In the genomic region with DNA sequence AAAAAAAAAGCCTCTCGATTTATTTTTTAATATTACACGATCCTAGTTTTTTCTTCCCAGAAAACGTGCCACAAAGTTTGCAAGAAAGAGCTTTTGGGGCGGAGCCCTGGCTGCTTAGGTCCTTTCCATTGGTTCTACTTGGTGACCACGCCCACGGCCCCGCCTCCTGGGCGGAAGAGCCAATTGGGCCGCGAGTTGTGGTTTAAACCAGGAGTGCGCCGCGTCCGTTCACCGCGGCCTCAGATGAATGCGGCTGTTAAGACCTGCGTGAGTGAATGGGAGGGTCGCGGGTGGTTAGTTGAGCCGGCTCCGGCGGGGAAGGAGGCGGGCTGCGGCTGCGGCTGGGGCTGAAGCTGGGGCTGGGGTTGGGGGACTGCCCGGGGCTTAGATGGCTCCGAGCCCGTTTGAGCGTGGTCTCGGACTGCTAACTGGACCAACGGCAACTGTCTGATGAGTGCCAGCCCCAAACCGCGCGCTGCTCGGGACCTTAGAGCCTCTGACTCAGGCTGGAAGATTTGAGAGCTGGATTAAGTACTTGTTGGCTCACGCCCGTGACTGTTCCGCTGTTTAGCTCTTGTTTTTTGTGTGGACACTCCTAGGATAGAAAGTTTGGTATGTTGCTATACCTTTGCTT, we compare ENCODE assay signal across 1 cellular context.
A peak's percentile ranks its signal among the peaks of the same experiment; 100 is the strongest.
TF ChIP-seq lines count a peak whose summit lies in the region.

A gene (plus strand): TSS at position 231 of the 634 bp plus-strand sequence. CDS start 458 bp downstream, outside the sequence.

TF ChIP-seq in HepG2, 621 proteins besides CTCF, POLR2A, EP300 and RAD21 (continued from another document and continues in another):
- TF ChIP-seq MLLT10 (CRISPR knock-in tag; IDR thresholded peaks at IDR 0.05) = no peak
- no peak for TF ChIP-seq SIX4 (CRISPR knock-in tag; IDR thresholded peaks at IDR 0.05)
- TF ChIP-seq EZH2 (conservative IDR thresholded peaks at IDR 0.05; ENCODE audit: low read depth, low read length) = no peak
- TF ChIP-seq, protein P1, sequence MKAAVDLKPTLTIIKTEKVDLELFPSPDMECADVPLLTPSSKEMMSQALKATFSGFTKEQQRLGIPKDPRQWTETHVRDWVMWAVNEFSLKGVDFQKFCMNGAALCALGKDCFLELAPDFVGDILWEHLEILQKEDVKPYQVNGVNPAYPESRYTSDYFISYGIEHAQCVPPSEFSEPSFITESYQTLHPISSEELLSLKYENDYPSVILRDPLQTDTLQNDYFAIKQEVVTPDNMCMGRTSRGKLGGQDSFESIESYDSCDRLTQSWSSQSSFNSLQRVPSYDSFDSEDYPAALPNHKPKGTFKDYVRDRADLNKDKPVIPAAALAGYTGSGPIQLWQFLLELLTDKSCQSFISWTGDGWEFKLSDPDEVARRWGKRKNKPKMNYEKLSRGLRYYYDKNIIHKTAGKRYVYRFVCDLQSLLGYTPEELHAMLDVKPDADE (CRISPR knock-in tag; IDR thresholded peaks at IDR 0.05) = no peak
- peak; percentile 18 for TF ChIP-seq XRCC5 (optimal IDR thresholded peaks at IDR 0.05; ENCODE audit: low read length)
- TF ChIP-seq, protein P2, sequence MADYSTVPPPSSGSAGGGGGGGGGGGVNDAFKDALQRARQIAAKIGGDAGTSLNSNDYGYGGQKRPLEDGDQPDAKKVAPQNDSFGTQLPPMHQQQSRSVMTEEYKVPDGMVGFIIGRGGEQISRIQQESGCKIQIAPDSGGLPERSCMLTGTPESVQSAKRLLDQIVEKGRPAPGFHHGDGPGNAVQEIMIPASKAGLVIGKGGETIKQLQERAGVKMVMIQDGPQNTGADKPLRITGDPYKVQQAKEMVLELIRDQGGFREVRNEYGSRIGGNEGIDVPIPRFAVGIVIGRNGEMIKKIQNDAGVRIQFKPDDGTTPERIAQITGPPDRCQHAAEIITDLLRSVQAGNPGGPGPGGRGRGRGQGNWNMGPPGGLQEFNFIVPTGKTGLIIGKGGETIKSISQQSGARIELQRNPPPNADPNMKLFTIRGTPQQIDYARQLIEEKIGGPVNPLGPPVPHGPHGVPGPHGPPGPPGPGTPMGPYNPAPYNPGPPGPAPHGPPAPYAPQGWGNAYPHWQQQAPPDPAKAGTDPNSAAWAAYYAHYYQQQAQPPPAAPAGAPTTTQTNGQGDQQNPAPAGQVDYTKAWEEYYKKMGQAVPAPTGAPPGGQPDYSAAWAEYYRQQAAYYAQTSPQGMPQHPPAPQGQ (CRISPR knock-in tag; IDR thresholded peaks at IDR 0.05; ENCODE audit: borderline replicate concordance) = no peak
- TF ChIP-seq SP140L (CRISPR knock-in tag; IDR thresholded peaks at IDR 0.05; ENCODE audit: borderline replicate concordance) = no peak
- TF ChIP-seq, protein P3, sequence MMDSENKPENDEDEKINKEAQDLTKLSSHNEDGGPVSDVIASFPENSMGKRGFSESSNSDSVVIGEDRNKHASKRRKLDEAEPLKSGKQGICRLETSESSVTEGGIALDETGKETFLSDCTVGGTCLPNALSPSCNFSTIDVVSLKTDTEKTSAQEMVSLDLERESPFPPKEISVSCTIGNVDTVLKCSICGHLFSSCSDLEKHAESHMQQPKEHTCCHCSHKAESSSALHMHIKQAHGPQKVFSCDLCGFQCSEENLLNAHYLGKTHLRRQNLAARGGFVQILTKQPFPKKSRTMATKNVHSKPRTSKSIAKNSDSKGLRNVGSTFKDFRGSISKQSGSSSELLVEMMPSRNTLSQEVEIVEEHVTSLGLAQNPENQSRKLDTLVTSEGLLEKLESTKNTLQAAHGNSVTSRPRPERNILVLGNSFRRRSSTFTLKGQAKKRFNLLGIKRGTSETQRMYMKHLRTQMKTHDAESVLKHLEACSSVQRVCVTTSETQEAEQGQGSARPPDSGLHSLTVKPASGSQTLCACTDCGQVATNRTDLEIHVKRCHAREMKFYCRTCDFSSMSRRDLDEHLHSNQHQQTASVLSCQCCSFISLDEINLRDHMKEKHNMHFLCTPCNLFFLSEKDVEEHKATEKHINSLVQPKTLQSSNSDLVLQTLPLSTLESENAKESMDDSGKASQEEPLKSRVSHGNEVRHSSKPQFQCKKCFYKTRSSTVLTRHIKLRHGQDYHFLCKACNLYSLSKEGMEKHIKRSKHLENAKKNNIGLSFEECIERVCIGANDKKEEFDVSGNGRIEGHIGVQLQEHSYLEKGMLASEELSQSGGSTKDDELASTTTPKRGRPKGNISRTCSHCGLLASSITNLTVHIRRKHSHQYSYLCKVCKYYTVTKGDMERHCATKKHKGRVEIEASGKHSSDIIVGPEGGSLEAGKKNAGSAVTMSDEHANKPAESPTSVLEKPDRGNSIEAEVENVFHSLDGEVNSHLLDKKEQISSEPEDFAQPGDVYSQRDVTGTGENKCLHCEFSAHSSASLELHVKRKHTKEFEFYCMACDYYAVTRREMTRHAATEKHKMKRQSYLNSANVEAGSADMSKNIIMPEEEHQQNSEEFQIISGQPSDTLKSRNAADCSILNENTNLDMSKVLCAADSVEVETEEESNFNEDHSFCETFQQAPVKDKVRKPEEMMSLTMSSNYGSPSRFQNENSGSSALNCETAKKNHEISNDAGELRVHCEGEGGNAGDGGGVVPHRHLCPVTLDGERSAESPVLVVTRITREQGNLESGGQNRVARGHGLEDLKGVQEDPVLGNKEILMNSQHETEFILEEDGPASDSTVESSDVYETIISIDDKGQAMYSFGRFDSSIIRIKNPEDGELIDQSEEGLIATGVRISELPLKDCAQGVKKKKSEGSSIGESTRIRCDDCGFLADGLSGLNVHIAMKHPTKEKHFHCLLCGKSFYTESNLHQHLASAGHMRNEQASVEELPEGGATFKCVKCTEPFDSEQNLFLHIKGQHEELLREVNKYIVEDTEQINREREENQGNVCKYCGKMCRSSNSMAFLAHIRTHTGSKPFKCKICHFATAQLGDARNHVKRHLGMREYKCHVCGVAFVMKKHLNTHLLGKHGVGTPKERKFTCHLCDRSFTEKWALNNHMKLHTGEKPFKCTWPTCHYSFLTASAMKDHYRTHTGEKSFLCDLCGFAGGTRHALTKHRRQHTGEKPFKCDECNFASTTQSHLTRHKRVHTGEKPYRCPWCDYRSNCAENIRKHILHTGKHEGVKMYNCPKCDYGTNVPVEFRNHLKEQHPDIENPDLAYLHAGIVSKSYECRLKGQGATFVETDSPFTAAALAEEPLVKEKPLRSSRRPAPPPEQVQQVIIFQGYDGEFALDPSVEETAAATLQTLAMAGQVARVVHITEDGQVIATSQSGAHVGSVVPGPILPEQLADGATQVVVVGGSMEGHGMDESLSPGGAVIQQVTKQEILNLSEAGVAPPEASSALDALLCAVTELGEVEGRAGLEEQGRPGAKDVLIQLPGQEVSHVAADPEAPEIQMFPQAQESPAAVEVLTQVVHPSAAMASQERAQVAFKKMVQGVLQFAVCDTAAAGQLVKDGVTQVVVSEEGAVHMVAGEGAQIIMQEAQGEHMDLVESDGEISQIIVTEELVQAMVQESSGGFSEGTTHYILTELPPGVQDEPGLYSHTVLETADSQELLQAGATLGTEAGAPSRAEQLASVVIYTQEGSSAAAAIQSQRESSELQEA (CRISPR knock-in tag; IDR thresholded peaks at IDR 0.05; ENCODE audit: not compliant biosample characterization) = no peak
- no peak for TF ChIP-seq SP1 (IDR thresholded peaks at IDR 0.05)
- TF ChIP-seq SP1 (CRISPR knock-in tag; IDR thresholded peaks at IDR 0.05) = peak; percentile 92
- no peak for TF ChIP-seq MAZ (IDR thresholded peaks at IDR 0.05; ENCODE audit: borderline replicate concordance, low read depth, low read length)
- no peak for TF ChIP-seq MAZ (CRISPR knock-in tag; IDR thresholded peaks at IDR 0.05; ENCODE audit: low read depth)
- TF ChIP-seq ZBTB7B (CRISPR knock-in tag; IDR thresholded peaks at IDR 0.05) = no peak
- no peak; the same call in 1 of the 2 replicates for TF ChIP-seq MTA1 (CRISPR knock-in tag; IDR thresholded peaks at IDR 0.05; ENCODE audit: borderline replicate concordance)
- TF ChIP-seq, protein P4, sequence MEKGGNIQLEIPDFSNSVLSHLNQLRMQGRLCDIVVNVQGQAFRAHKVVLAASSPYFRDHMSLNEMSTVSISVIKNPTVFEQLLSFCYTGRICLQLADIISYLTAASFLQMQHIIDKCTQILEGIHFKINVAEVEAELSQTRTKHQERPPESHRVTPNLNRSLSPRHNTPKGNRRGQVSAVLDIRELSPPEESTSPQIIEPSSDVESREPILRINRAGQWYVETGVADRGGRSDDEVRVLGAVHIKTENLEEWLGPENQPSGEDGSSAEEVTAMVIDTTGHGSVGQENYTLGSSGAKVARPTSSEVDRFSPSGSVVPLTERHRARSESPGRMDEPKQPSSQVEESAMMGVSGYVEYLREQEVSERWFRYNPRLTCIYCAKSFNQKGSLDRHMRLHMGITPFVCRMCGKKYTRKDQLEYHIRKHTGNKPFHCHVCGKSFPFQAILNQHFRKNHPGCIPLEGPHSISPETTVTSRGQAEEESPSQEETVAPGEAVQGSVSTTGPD (CRISPR knock-in tag; IDR thresholded peaks at IDR 0.05) = no peak
- no peak for TF ChIP-seq RXRA (CRISPR knock-in tag; IDR thresholded peaks at IDR 0.05)
- TF ChIP-seq ZNF136 (CRISPR knock-in tag; IDR thresholded peaks at IDR 0.05; ENCODE audit: low read depth) = no peak
- no peak for TF ChIP-seq ESRRA (CRISPR knock-in tag; IDR thresholded peaks at IDR 0.05; ENCODE audit: low read depth)
- TF ChIP-seq FOSL2 (CRISPR knock-in tag; IDR thresholded peaks at IDR 0.05) = no peak
- no peak for TF ChIP-seq KAT2B (IDR thresholded peaks at IDR 0.05; ENCODE audit: borderline replicate concordance, low read depth, low read length)
- no peak for TF ChIP-seq LCORL (IDR thresholded peaks at IDR 0.05)
- TF ChIP-seq LCORL (CRISPR knock-in tag; IDR thresholded peaks at IDR 0.05) = no peak
- TF ChIP-seq FIP1L1 (IDR thresholded peaks at IDR 0.05; ENCODE audit: borderline replicate concordance, insufficient read depth, low read depth, low read length) = no peak
- TF ChIP-seq, protein P5, sequence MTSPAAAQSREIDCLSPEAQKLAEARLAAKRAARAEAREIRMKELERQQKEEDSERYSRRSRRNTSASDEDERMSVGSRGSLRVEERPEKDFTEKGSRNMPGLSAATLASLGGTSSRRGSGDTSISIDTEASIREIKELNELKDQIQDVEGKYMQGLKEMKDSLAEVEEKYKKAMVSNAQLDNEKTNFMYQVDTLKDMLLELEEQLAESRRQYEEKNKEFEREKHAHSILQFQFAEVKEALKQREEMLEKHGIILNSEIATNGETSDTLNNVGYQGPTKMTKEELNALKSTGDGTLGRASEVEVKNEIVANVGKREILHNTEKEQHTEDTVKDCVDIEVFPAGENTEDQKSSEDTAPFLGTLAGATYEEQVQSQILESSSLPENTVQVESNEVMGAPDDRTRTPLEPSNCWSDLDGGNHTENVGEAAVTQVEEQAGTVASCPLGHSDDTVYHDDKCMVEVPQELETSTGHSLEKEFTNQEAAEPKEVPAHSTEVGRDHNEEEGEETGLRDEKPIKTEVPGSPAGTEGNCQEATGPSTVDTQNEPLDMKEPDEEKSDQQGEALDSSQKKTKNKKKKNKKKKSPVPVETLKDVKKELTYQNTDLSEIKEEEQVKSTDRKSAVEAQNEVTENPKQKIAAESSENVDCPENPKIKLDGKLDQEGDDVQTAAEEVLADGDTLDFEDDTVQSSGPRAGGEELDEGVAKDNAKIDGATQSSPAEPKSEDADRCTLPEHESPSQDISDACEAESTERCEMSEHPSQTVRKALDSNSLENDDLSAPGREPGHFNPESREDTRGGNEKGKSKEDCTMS (CRISPR knock-in tag; conservative IDR thresholded peaks at IDR 0.05) = no peak
- TF ChIP-seq, protein P6, sequence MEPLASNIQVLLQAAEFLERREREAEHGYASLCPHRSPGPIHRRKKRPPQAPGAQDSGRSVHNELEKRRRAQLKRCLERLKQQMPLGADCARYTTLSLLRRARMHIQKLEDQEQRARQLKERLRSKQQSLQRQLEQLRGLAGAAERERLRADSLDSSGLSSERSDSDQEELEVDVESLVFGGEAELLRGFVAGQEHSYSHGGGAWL (CRISPR knock-in tag; IDR thresholded peaks at IDR 0.05) = no peak
- TF ChIP-seq ZNF432 (CRISPR knock-in tag; IDR thresholded peaks at IDR 0.05; ENCODE audit: borderline replicate concordance) = no peak
- no peak for TF ChIP-seq CBX5 (CRISPR knock-in tag; IDR thresholded peaks at IDR 0.05; ENCODE audit: borderline replicate concordance)
- TF ChIP-seq NR2F2 (IDR thresholded peaks at IDR 0.05; ENCODE audit: borderline replicate concordance, low read depth) = no peak
- TF ChIP-seq RBAK (CRISPR knock-in tag; IDR thresholded peaks at IDR 0.05) = no peak
- no peak for TF ChIP-seq NR2F1 (CRISPR knock-in tag; IDR thresholded peaks at IDR 0.05)
- TF ChIP-seq, protein P7, sequence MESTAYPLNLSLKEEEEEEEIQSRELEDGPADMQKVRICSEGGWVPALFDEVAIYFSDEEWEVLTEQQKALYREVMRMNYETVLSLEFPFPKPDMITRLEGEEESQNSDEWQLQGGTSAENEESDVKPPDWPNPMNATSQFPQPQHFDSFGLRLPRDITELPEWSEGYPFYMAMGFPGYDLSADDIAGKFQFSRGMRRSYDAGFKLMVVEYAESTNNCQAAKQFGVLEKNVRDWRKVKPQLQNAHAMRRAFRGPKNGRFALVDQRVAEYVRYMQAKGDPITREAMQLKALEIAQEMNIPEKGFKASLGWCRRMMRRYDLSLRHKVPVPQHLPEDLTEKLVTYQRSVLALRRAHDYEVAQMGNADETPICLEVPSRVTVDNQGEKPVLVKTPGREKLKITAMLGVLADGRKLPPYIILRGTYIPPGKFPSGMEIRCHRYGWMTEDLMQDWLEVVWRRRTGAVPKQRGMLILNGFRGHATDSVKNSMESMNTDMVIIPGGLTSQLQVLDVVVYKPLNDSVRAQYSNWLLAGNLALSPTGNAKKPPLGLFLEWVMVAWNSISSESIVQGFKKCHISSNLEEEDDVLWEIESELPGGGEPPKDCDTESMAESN (CRISPR knock-in tag; conservative IDR thresholded peaks at IDR 0.05) = peak; percentile 65; the same call in 1 of the 2 replicates
- TF ChIP-seq HNF4G (IDR thresholded peaks at IDR 0.05; ENCODE audit: borderline replicate concordance, low read depth, low read length) = no peak
- TF ChIP-seq HNF4G (CRISPR knock-in tag; IDR thresholded peaks at IDR 0.05; ENCODE audit: borderline replicate concordance, low read depth) = no peak
- no peak for TF ChIP-seq MTF2 (CRISPR knock-in tag; IDR thresholded peaks at IDR 0.05; ENCODE audit: borderline replicate concordance)
- no peak for TF ChIP-seq SRY (CRISPR knock-in tag; IDR thresholded peaks at IDR 0.05)
- TF ChIP-seq ZNF883 (CRISPR knock-in tag; IDR thresholded peaks at IDR 0.05; ENCODE audit: not compliant biosample characterization) = no peak
- TF ChIP-seq ZNF629 (CRISPR knock-in tag; conservative IDR thresholded peaks at IDR 0.05) = no peak
- TF ChIP-seq, protein P8, sequence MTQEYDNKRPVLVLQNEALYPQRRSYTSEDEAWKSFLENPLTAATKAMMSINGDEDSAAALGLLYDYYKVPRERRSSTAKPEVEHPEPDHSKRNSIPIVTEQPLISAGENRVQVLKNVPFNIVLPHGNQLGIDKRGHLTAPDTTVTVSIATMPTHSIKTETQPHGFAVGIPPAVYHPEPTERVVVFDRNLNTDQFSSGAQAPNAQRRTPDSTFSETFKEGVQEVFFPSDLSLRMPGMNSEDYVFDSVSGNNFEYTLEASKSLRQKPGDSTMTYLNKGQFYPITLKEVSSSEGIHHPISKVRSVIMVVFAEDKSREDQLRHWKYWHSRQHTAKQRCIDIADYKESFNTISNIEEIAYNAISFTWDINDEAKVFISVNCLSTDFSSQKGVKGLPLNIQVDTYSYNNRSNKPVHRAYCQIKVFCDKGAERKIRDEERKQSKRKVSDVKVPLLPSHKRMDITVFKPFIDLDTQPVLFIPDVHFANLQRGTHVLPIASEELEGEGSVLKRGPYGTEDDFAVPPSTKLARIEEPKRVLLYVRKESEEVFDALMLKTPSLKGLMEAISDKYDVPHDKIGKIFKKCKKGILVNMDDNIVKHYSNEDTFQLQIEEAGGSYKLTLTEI (CRISPR knock-in tag; conservative IDR thresholded peaks at IDR 0.05) = no peak
